8 cellular contexts compared by ENCODE assay signal in genomic region chr1:203308205-203309114, GRCh38. TPM values are rescaled to one million over a fixed set of nuclear protein-coding genes. Genes with fewer than 3 reads are reported as not detected.
DNase-seq lines count a peak whose midpoint lies in the region; ATAC-seq, FAIRE-seq and TF ChIP-seq lines count a peak whose summit lies in the region.

No MANE protein-coding gene starts in this region.

- in situ Hi-C loops in GM13977 (cut with MboI; ENCODE audit: low pct_unique_long_range_greater_than_20kb, low sequenced_read_pairs, unreplicated experiment), result no loop called here

- no peak overlapping the region for H2AFZ ChIP-seq in hepatocyte

- peak overlapping the region; percentile 81 for H3K4me2 ChIP-seq in hepatocyte

- FAIRE-seq in H54 (lab: Jason Lieb, UNC), result no peak

- POLR2A ChIA-PET in HEK293 (lab: Yijun Ruan, JAX), result interaction anchor here (0.6 to 7.8 kb wide), 6 partner anchors 8 to 424 kb away, joined by 3 to 90 read pairs (median 18); no protein-coding TSS in a partner anchor
- POLR2A ChIA-PET in activated CD4-positive, alpha-beta memory T cell treated with anti-CD3 and anti-CD28 coated beads for 36 hours (lab: Charles Lee), result interaction anchor here (0.7 to 9.3 kb wide), 9 partner anchors 9 to 39 kb away, joined by 3 to 238 read pairs (median 4); no protein-coding TSS in a partner anchor

- H3K27ac Mint-ChIP-seq in activated CD4-positive, alpha-beta memory T cell treated with anti-CD3 and anti-CD28 coated beads for 36 hours, result peak overlapping the region; percentile 98
- H3K27ac Mint-ChIP-seq in stimulated activated effector memory CD8-positive, alpha-beta T cell treated with anti-CD3 and anti-CD28 coated beads, Interleukin-12 subunit alpha, Interleukin-12 subunit beta, amount 100 ng/mL, for 72 hours, result peak overlapping the region; percentile 91

- TF ChIP-seq CTCF in HEK293 (tag by site-specific recombination; IDR thresholded peaks at IDR 0.05), result no peak
- no peak for TF ChIP-seq CTCF in hepatocyte (IDR thresholded peaks at IDR 0.05; ENCODE audit: poor library complexity)
- TF ChIP-seq CTCF in GM13977 (IDR thresholded peaks at IDR 0.05; ENCODE audit: extremely low read depth, insufficient read depth, missing control alignments), result no peak

- H3K4me1 ChIP-seq in HEK293 (ENCODE audit: control insufficient read depth, insufficient read depth, low read length), result peaks cover 16% of the 10 kb centered on the region; the same call in 1 of the 2 replicates
- H3K4me1 ChIP-seq in hepatocyte (ENCODE audit: insufficient read depth), result peaks cover 31% of the 10 kb centered on the region

- no peak for TF ChIP-seq POLR2A in H54 (IDR thresholded peaks at IDR 0.05; ENCODE audit: low read depth, low read length)

- H3K27ac ChIP-seq in HEK293 (ENCODE audit: extremely low read depth, low read depth, low read length) (no peak overlapping the region), hepatocyte (no peak overlapping the region)

- peaks cover 42% of the 10 kb centered on the region for H3K79me2 ChIP-seq in hepatocyte

- H3K9me3 ChIP-seq in HEK293 (ENCODE audit: control insufficient read depth, insufficient read depth, low read depth, low read length) (no peaks in the 10 kb centered on the region), hepatocyte (ENCODE audit: low read depth) (no peaks in the 10 kb centered on the region)

- H3K27me3 Mint-ChIP-seq in activated CD4-positive, alpha-beta memory T cell treated with anti-CD3 and anti-CD28 coated beads for 36 hours, result no peaks in the 10 kb centered on the region

- peaks cover 39% of the 10 kb centered on the region for H4K20me1 ChIP-seq in hepatocyte (ENCODE audit: insufficient read depth, poor library complexity, severe bottlenecking)

- no peaks in the 10 kb centered on the region for H3K9me3 Mint-ChIP-seq in activated CD4-positive, alpha-beta memory T cell treated with anti-CD3 and anti-CD28 coated beads for 36 hours
- no peaks in the 10 kb centered on the region for H3K9me3 Mint-ChIP-seq in stimulated activated effector memory CD8-positive, alpha-beta T cell treated with anti-CD3 and anti-CD28 coated beads, Interleukin-12 subunit alpha, Interleukin-12 subunit beta, amount 100 ng/mL, for 72 hours

- peak overlapping the region; percentile 92 for H3K4me3 Mint-ChIP-seq in activated CD4-positive, alpha-beta memory T cell treated with anti-CD3 and anti-CD28 coated beads for 36 hours
- H3K4me3 Mint-ChIP-seq in stimulated activated effector memory CD8-positive, alpha-beta T cell treated with anti-CD3 and anti-CD28 coated beads, Interleukin-12 subunit alpha, Interleukin-12 subunit beta, amount 100 ng/mL, for 72 hours, result peak overlapping the region; percentile 99

- intact Hi-C loops in activated CD4-positive, alpha-beta memory T cell treated with anti-CD3 and anti-CD28 coated beads for 36 hours (cut with micrococcal nuclease), result loop anchor here (5.0 kb wide), 1 partner anchor 319 kb away; the partner anchor contains the start of gene ATP2B4

- WGBS in hepatocyte (ENCODE audit: low lambda C conversion rate, missing lambda C conversion rate), result 68% methylated on average over 6 of the region's 6 CpGs

- peaks cover 49% of the 10 kb centered on the region for H3K4me1 Mint-ChIP-seq in activated CD4-positive, alpha-beta memory T cell treated with anti-CD3 and anti-CD28 coated beads for 36 hours (ENCODE audit: low read depth)
- H3K4me1 Mint-ChIP-seq in stimulated activated effector memory CD8-positive, alpha-beta T cell treated with anti-CD3 and anti-CD28 coated beads, Interleukin-12 subunit alpha, Interleukin-12 subunit beta, amount 100 ng/mL, for 72 hours, result peaks cover 63% of the 10 kb centered on the region

- H3K9me2 ChIP-seq in hepatocyte (replicated peaks; ENCODE audit: insufficient read depth), result no peaks in the 10 kb centered on the region

- H3K4me3 ChIP-seq in HEK293 (ENCODE audit: low read depth, low read length) (peak overlapping the region; percentile 3; the same call in 1 of the 2 replicates), hepatocyte (peak overlapping the region; percentile 99)

- no peak for ATAC-seq in stimulated activated effector memory CD8-positive, alpha-beta T cell treated with anti-CD3 and anti-CD28 coated beads, Interleukin-12 subunit alpha, Interleukin-12 subunit beta, amount 100 ng/mL, for 72 hours
- no peak for ATAC-seq in HG02840 (IDR thresholded peaks at IDR 0.05; ENCODE audit: low FRiP score, unreplicated experiment)
- no peak for ATAC-seq in GM19455 (IDR thresholded peaks at IDR 0.05; ENCODE audit: unreplicated experiment)

- peaks cover 6 to 38% of the 10 kb centered on the region in 2 experiments; a peak in 2 of 3 replicates for H3K36me3 ChIP-seq in HEK293 (ENCODE audit: control insufficient read depth in 2 of 2, insufficient read depth in 1 of 2, low read length in 2 of 2)
- no peaks in the 10 kb centered on the region for H3K36me3 ChIP-seq in hepatocyte (replicated peaks; ENCODE audit: insufficient read depth, low read depth)

- CTCF ChIA-PET in HEK293 (lab: Yijun Ruan, JAX), result interaction anchor here (0.6 to 7.0 kb wide), 13 partner anchors 8 to 578 kb away, joined by 3 to 75 read pairs (median 8); no protein-coding TSS in a partner anchor
- CTCF ChIA-PET in activated CD4-positive, alpha-beta memory T cell treated with anti-CD3 and anti-CD28 coated beads for 36 hours (lab: Charles Lee), result interaction anchor here (0.9 to 9.7 kb wide), 6 partner anchors 8 to 31 kb away, joined by 3 to 138 read pairs (median 42); no protein-coding TSS in a partner anchor

- DNase-seq in activated CD4-positive, alpha-beta memory T cell treated with anti-CD3 and anti-CD28 coated beads for 36 hours, result no peak
- DNase-seq in hepatocyte (ENCODE audit: low spot score) (peak; percentile 28), H54 (ENCODE audit: insufficient read length, low spot score) (no peak), GM13977 (ENCODE audit: low spot score) (no peak)
- no peak for DNase-seq in stimulated activated effector memory CD8-positive, alpha-beta T cell treated with anti-CD3 and anti-CD28 coated beads, Interleukin-12 subunit alpha, Interleukin-12 subunit beta, amount 100 ng/mL, for 72 hours (ENCODE audit: low spot score in 2 of 2)

- H3K36me3 Mint-ChIP-seq in activated CD4-positive, alpha-beta memory T cell treated with anti-CD3 and anti-CD28 coated beads for 36 hours, result peaks cover 59% of the 10 kb centered on the region
- peaks cover 96% of the 10 kb centered on the region for H3K36me3 Mint-ChIP-seq in stimulated activated effector memory CD8-positive, alpha-beta T cell treated with anti-CD3 and anti-CD28 coated beads, Interleukin-12 subunit alpha, Interleukin-12 subunit beta, amount 100 ng/mL, for 72 hours

- no peaks in the 10 kb centered on the region for H3K27me3 ChIP-seq in hepatocyte

TF ChIP-seq in HEK293, 187 proteins besides CTCF, POLR2A, EP300 and RAD21:
- TF ChIP-seq KLF7 (tag by site-specific recombination; IDR thresholded peaks at IDR 0.05; ENCODE audit: borderline replicate concordance) (no peak), EGR2 (tag by site-specific recombination; IDR thresholded peaks at IDR 0.05; ENCODE audit: low read depth) (no peak), ZNF529 (tag by site-specific recombination; IDR thresholded peaks at IDR 0.05; ENCODE audit: insufficient replicate concordance) (no peak), REPIN1 (tag by site-specific recombination; IDR thresholded peaks at IDR 0.05; ENCODE audit: low read depth) (no peak), ZFP37 (tag by site-specific recombination; IDR thresholded peaks at IDR 0.05) (no peak)

RNA-seq across cellular contexts. Expression of gene BTG2, which starts 3.1 kb away (rescaled TPM):
- total RNA-seq in activated CD4-positive, alpha-beta memory T cell treated with anti-CD3 and anti-CD28 coated beads for 36 hours, result 100 to 1,000 TPM; 150 TPM
- 192 and 197 TPM in 2 replicates for total RNA-seq in hepatocyte
- 253 and 274 TPM in 2 replicates for polyA plus RNA-seq in hepatocyte

RNA-seq across cellular contexts. Expression of gene FMOD, which starts 42.5 kb away (rescaled TPM):
- total RNA-seq in activated CD4-positive, alpha-beta memory T cell treated with anti-CD3 and anti-CD28 coated beads for 36 hours, result 1 to 10 TPM in 1 of 2 experiments, under 1 TPM in 1; 0.95 to 1.9 TPM
- total RNA-seq in hepatocyte, result 118 and 132 TPM in 2 replicates
- polyA plus RNA-seq in hepatocyte, result 125 and 161 TPM in 2 replicates

Comparison
In these comparisons a context has a peak if more than half of its experiments do, and no peak if none do; other contexts are left out.
1. RNA of gene FMOD, which starts 42.5 kb away (total RNA-seq): 118 to 132 TPM in hepatocyte; 0.95 to 1.9 TPM in activated CD4-positive, alpha-beta memory T cell treated with anti-CD3 and anti-CD28 coated beads for 36 hours; every median in the first group is over 10 times any median in the second.